12 cellular contexts compared by ENCODE assay signal in genomic region chr3:123657578-123657977, GRCh38.
DNase-seq lines count a peak whose midpoint lies in the region; ATAC-seq and TF ChIP-seq lines count a peak whose summit lies in the region.
"Had no signal": no experiment of that assay in that cellular context is flagged by ENCODE, and none has a peak within 500 bp of the region (broad histone marks: within the 10 kb centered on the region; RNA-seq: fewer than 3 reads in every experiment).

No MANE protein-coding gene starts in this region.

- H3K36me3 ChIP-seq in osteoblast (ENCODE audit: insufficient read depth, low read length) (peaks cover 49% of the 10 kb centered on the region), upper lobe of left lung (peaks cover 0 to 30% (median 0%) of the 10 kb centered on the region in 4 donors)

- peaks cover 3% of the 10 kb centered on the region for H3K9me3 Mint-ChIP-seq in chondrocyte (ENCODE audit: low read depth)

- 46 to 58% methylated on average over 4 to 5 of the region's 5 CpGs for WGBS in upper lobe of left lung, 2 donors

- TF ChIP-seq EP300 in upper lobe of left lung (IDR thresholded peaks at IDR 0.05): peak in 2 of 4 donors; percentile 16 to 24

- no peaks in the 10 kb centered on the region for H3K27me3 Mint-ChIP-seq in chondrocyte (ENCODE audit: low read depth)

- H3K4me1 ChIP-seq in osteoblast (ENCODE audit: insufficient read depth, low read length): peaks cover 76% of the 10 kb centered on the region
- peaks cover 79 to 98% (median 96%) of the 10 kb centered on the region in 4 donors for H3K4me1 ChIP-seq in upper lobe of left lung

- no peak overlapping the region for H3K4me3 ChIP-seq in fibroblast of pulmonary artery (replicated peaks; ENCODE audit: low read depth, low read length)
- H3K4me3 ChIP-seq in osteoblast (ENCODE audit: insufficient read depth, low read length): no peak overlapping the region
- H3K4me3 ChIP-seq in upper lobe of left lung: no peak overlapping the region

- H3K27ac ChIP-seq in osteoblast (ENCODE audit: low read depth, low read length) (peak overlapping the region; percentile 67), upper lobe of left lung (peak overlapping the region; percentile 62 to 89 (median 88))

- no peak overlapping the region for H2AFZ ChIP-seq in osteoblast (ENCODE audit: low read length)

- H3K9me3 ChIP-seq in osteoblast (ENCODE audit: low read depth, low read length) (no peaks in the 10 kb centered on the region), upper lobe of left lung (no peaks in the 10 kb centered on the region)

- no peak for TF ChIP-seq POLR2A in upper lobe of left lung (IDR thresholded peaks at IDR 0.05)

- H4K20me1 ChIP-seq in osteoblast (ENCODE audit: insufficient read depth, low read length): no peaks in the 10 kb centered on the region

- no peak overlapping the region for H3K4me3 Mint-ChIP-seq in chondrocyte (ENCODE audit: unreplicated experiment)
- H3K4me3 Mint-ChIP-seq: activated T-helper 1 cell treated with anti-CD3 and anti-CD28 coated beads, Interleukin-12 subunit alpha, Interleukin-12 subunit beta, Interleukin-2, Interleukin-4 antibody, amounts not matched to agents 30 ng/mL and 10 ng/mL and 1 ng/mL, durations not matched to agents 14 hours and 24 hours and 36 hours had no signal

- peaks cover 3% of the 10 kb centered on the region for H3K79me2 ChIP-seq in osteoblast (ENCODE audit: insufficient read depth, low read length)

- peaks cover 100% of the 10 kb centered on the region for H3K4me1 Mint-ChIP-seq in chondrocyte (ENCODE audit: low read depth)

- peaks cover 47% of the 10 kb centered on the region for H3K36me3 Mint-ChIP-seq in chondrocyte (ENCODE audit: low read depth)

- H3K27ac Mint-ChIP-seq in chondrocyte (ENCODE audit: unreplicated experiment): peak overlapping the region; percentile 93
- H3K27ac Mint-ChIP-seq: activated T-helper 1 cell treated with anti-CD3 and anti-CD28 coated beads, Interleukin-12 subunit alpha, Interleukin-12 subunit beta, Interleukin-2, Interleukin-4 antibody, amounts not matched to agents 30 ng/mL and 10 ng/mL and 1 ng/mL, durations not matched to agents 14 hours and 24 hours and 36 hours had no signal

- H3K4me2 ChIP-seq in osteoblast (ENCODE audit: insufficient read depth, low read length): no peak overlapping the region

- DNase-seq in chondrocyte (ENCODE audit: low spot score) (no peak), fibroblast of pulmonary artery (ENCODE audit: low read depth) (peak; percentile 30), osteoblast (ENCODE audit: insufficient read length, low spot score, missing footprints) (no peak), upper lobe of left lung (no peak), NCI-H82 (lab: John Stamatoyannopoulos, UW) (no peak), KBM-7 (no peak), NAMALWA (ENCODE audit: low spot score) (no peak)
- DNase-seq: activated CD4-positive, alpha-beta T cell treated with anti-CD3 and anti-CD28 coated beads, Interleukin-2, amount 50 U/mL, for 1 hour; DMS53; NCI-H2081 treated with DMSO at 0.1 percent for 48 hours; NCI-H748 treated with DMSO at 0.1 percent for 48 hours had no signal

- H3K27me3 ChIP-seq in osteoblast (ENCODE audit: insufficient read depth, low read length) (no peaks in the 10 kb centered on the region), upper lobe of left lung (no peaks in the 10 kb centered on the region)

- TF ChIP-seq CTCF in chondrocyte (IDR thresholded peaks at IDR 0.05): no peak
- TF ChIP-seq CTCF in fibroblast of pulmonary artery (IDR thresholded peaks at IDR 0.05; ENCODE audit: low read length, missing control alignments): no peak
- no peak for TF ChIP-seq CTCF in osteoblast (IDR thresholded peaks at IDR 0.05; ENCODE audit: extremely low read depth, low read depth, low read length)
- TF ChIP-seq CTCF in upper lobe of left lung (IDR thresholded peaks at IDR 0.05): no peak

- no peak for ATAC-seq in upper lobe of left lung (ENCODE audit: low FRiP score in 2 of 2)

- in situ Hi-C loops in KBM-7 (cut with MboI; ENCODE audit: low pct_unique_long_range_greater_than_20kb, low sequenced_read_pairs): loop anchor here (10.0 kb wide), 1 partner anchor 47 kb away; no protein-coding TSS in a partner anchor
